In genomic region chr2:230933521-230934180, GRCh38 we compare ENCODE assay signal across 26 cellular contexts. TPM values are rescaled to one million over a fixed set of nuclear protein-coding genes. Genes with fewer than 3 reads are reported as not detected.
DNase-seq lines count a peak whose midpoint lies in the region; ATAC-seq and TF ChIP-seq lines count a peak whose summit lies in the region.
"Had no signal": no experiment of that assay in that cellular context is flagged by ENCODE, and none has a peak within 500 bp of the region (broad histone marks: within the 10 kb centered on the region; RNA-seq: fewer than 3 reads in every experiment).

No MANE protein-coding gene starts in this region.

- no peak for TF ChIP-seq POLR2A in IMR-90 (IDR thresholded peaks at IDR 0.05; ENCODE audit: low read depth, low read length)
- TF ChIP-seq POLR2A in esophagus muscularis mucosa (IDR thresholded peaks at IDR 0.05; ENCODE audit: low read depth): no peak

- CTCF ChIA-PET in IMR-90 (lab: Yijun Ruan, JAX): no interaction called here
- CTCF ChIA-PET in PC-3 (lab: Charles Lee): interaction anchor here (0.5 kb wide), 1 partner anchor 492 kb away, joined by 3 read pairs; no protein-coding TSS in a partner anchor

- no peak overlapping the region for H2BK120ac ChIP-seq in IMR-90 (ENCODE audit: low read depth, low read length)

- H3K36me3 ChIP-seq in IMR-90 (ENCODE audit: control insufficient read depth, insufficient read depth, low read length) (no peaks in the 10 kb centered on the region), esophagus muscularis mucosa (no peaks in the 10 kb centered on the region), PC-3 (ENCODE audit: low read depth, low read length) (no peaks in the 10 kb centered on the region)
- H3K36me3 ChIP-seq: upper lobe of left lung had no signal

- H4K5ac ChIP-seq in IMR-90 (ENCODE audit: low read depth, low read length): no peak overlapping the region

- H3K9ac ChIP-seq in IMR-90 (ENCODE audit: low read depth, low read length) (no peak overlapping the region), PC-3 (ENCODE audit: low read length) (no peak overlapping the region)

- H2BK15ac ChIP-seq in IMR-90 (ENCODE audit: low read depth, low read length): no peak overlapping the region

- no peaks in the 10 kb centered on the region for H3K79me1 ChIP-seq in IMR-90 (ENCODE audit: low read depth in 1 of 2, low read length in 2 of 2)

- no peak overlapping the region for H3K4ac ChIP-seq in IMR-90 (ENCODE audit: low read depth, low read length)

- H3K4me1 ChIP-seq in IMR-90 (ENCODE audit: control insufficient read depth, insufficient read depth, low read length) (no peaks in the 10 kb centered on the region), esophagus muscularis mucosa (peaks cover 11 to 14% (median 12%) of the 10 kb centered on the region in 4 donors), PC-3 (ENCODE audit: insufficient read depth, low read length) (no peaks in the 10 kb centered on the region)
- H3K4me1 ChIP-seq: A549, foreskin keratinocyte had no signal

- no peak overlapping the region for H2BK5ac ChIP-seq in IMR-90 (ENCODE audit: low read depth, low read length, poor library complexity, severe bottlenecking)

- TF ChIP-seq RAD21 in IMR-90 (IDR thresholded peaks at IDR 0.05; ENCODE audit: low read length): no peak

- H2AK9ac ChIP-seq in IMR-90 (replicated peaks; ENCODE audit: low read depth, low read length, poor library complexity): peak overlapping the region; percentile 55

- H3K23ac ChIP-seq in IMR-90 (ENCODE audit: low read depth, low read length): no peak overlapping the region

- TF ChIP-seq CTCF in IMR-90 (conservative IDR thresholded peaks at IDR 0.05; ENCODE audit: low read depth, low read length) (no peak), esophagus muscularis mucosa (IDR thresholded peaks at IDR 0.05) (no peak), PC-3 (conservative IDR thresholded peaks at IDR 0.05; ENCODE audit: low read depth, low read length) (no peak)

- POLR2A ChIA-PET in IMR-90 (lab: Charles Lee; ENCODE audit: unreplicated experiment) (interaction anchor here (0.5 kb wide), 1 partner anchor 50 kb away, joined by 10 read pairs; no protein-coding TSS in a partner anchor), PC-3 (lab: Charles Lee; ENCODE audit: unreplicated experiment) (no interaction called here)

- H4K20me1 ChIP-seq in IMR-90 (ENCODE audit: insufficient read depth, low read length) (no peaks in the 10 kb centered on the region), PC-3 (ENCODE audit: low read length) (no peaks in the 10 kb centered on the region)

- H4K91ac ChIP-seq in IMR-90 (ENCODE audit: insufficient read depth, low read depth, low read length): no peak overlapping the region

- intact Hi-C loops in IMR-90 (cut with micrococcal nuclease) (no loop called here), esophagus muscularis mucosa (cut with DNase I) (no loop called here), PC-3 (cut with micrococcal nuclease) (no loop called here)

- no peak overlapping the region for H4K8ac ChIP-seq in IMR-90 (ENCODE audit: low read depth in 2 of 2, low read length in 2 of 2)

- no peak overlapping the region for H3K27ac Mint-ChIP-seq in activated T-cell treated with anti-CD3 and anti-CD28 coated beads, Interleukin-2, amount 50 U/mL, for 72 hours
- H3K27ac Mint-ChIP-seq in stimulated activated effector memory CD8-positive, alpha-beta T cell treated with anti-CD3 and anti-CD28 coated beads, Interleukin-12 subunit alpha, Interleukin-12 subunit beta, amount 100 ng/mL, for 72 hours: peak overlapping the region; percentile 7
- H3K27ac Mint-ChIP-seq: activated CD4-positive, alpha-beta memory T cell treated with anti-CD3 and anti-CD28 coated beads, Interleukin-2, amount 10 ng/mL, durations not matched to agents 7 days and 5 days; activated naive CD8-positive, alpha-beta T cell; activated T-helper 1 cell treated with anti-CD3 and anti-CD28 coated beads, Interleukin-12 subunit alpha, Interleukin-12 subunit beta, Interleukin-2, Interleukin-4 antibody, amounts not matched to agents 30 ng/mL and 10 ng/mL and 1 ng/mL, durations not matched to agents 14 hours and 24 hours and 36 hours; B cell had no signal

- peak; percentile 14 to 16 for DNase-seq in activated T-cell treated with anti-CD3 and anti-CD28 coated beads, Interleukin-2, amount 50 U/mL, for 48 hours
- DNase-seq in activated T-cell treated with anti-CD3 and anti-CD28 coated beads, Interleukin-2, amount 50 U/mL, for 72 hours: no peak
- DNase-seq in IMR-90 (no peak), esophagus muscularis mucosa (ENCODE audit: extremely low spot score) (peak; percentile 72), hippocampal formation (lab: John Stamatoyannopoulos, UW) (no peak), PC-3 (no peak), NCI-H748 treated with DMSO at 0.1 percent for 48 hours (lab: John Stamatoyannopoulos, UW) (no peak)
- DNase-seq in stimulated activated effector memory CD8-positive, alpha-beta T cell treated with anti-CD3 and anti-CD28 coated beads, Interleukin-12 subunit alpha, Interleukin-12 subunit beta, amount 100 ng/mL, for 72 hours (ENCODE audit: low spot score in 2 of 2): no peak
- DNase-seq: activated CD4-positive, alpha-beta memory T cell treated with anti-CD3 and anti-CD28 coated beads, Interleukin-2, amount 10 ng/mL, durations not matched to agents 7 days and 5 days; cerebellar nuclear complex; DMS53; foreskin keratinocyte; NCI-H2107; NCI-H446; SHP77 treated with DMSO at 0.1 percent for 48 hours; SW 1271 had no signal

- H3K36me3 Mint-ChIP-seq in activated T-cell treated with anti-CD3 and anti-CD28 coated beads, Interleukin-2, amount 50 U/mL, for 72 hours (ENCODE audit: insufficient read depth in 2 of 2): peaks cover 11 to 14% of the 10 kb centered on the region in 2 donors
- H3K36me3 Mint-ChIP-seq in stimulated activated effector memory CD8-positive, alpha-beta T cell treated with anti-CD3 and anti-CD28 coated beads, Interleukin-12 subunit alpha, Interleukin-12 subunit beta, amount 100 ng/mL, for 72 hours: no peaks in the 10 kb centered on the region

- H3K14ac ChIP-seq in IMR-90 (replicated peaks; ENCODE audit: low read depth, low read length): no peak overlapping the region

- WGBS in IMR-90 (ENCODE audit: extremely low coverage in 2 of 2, insufficient read length in 1 of 2), 2 experiments: 67% methylated on average over 1 of the region's 10 CpGs; no CpG with 5 or more reads in 1 of the 2 experiments
- 87% methylated on average over 8 of the region's 10 CpGs for WGBS in esophagus muscularis mucosa

- dilution Hi-C loops in IMR-90 (cut with HindIII; ENCODE audit: low sequenced_read_pairs, unreplicated experiment): no loop called here

- H3K4me2 ChIP-seq in IMR-90 (ENCODE audit: low read depth, low read length) (no peak overlapping the region), PC-3 (ENCODE audit: low read length) (no peak overlapping the region)
- H3K4me2 ChIP-seq: A549, hepatocyte had no signal

- no peak overlapping the region for H2AFZ ChIP-seq in IMR-90 (replicated peaks; ENCODE audit: low read length, poor library complexity)
- no peak overlapping the region for H2AFZ ChIP-seq in PC-3 (ENCODE audit: low read length)
- H2AFZ ChIP-seq: hepatocyte had no signal

- H3K79me2 ChIP-seq in PC-3 (ENCODE audit: low read length): no peaks in the 10 kb centered on the region
- H3K79me2 ChIP-seq: hepatocyte had no signal

- peaks cover 8 to 9% of the 10 kb centered on the region in 2 donors for H3K9me3 Mint-ChIP-seq in activated T-cell treated with anti-CD3 and anti-CD28 coated beads, Interleukin-2, amount 50 U/mL, for 72 hours
- peaks cover 8% of the 10 kb centered on the region for H3K9me3 Mint-ChIP-seq in stimulated activated effector memory CD8-positive, alpha-beta T cell treated with anti-CD3 and anti-CD28 coated beads, Interleukin-12 subunit alpha, Interleukin-12 subunit beta, amount 100 ng/mL, for 72 hours

- H3K4me1 Mint-ChIP-seq in activated T-cell treated with anti-CD3 and anti-CD28 coated beads, Interleukin-2, amount 50 U/mL, for 72 hours (ENCODE audit: low read depth): peaks cover 11% of the 10 kb centered on the region
- H3K4me1 Mint-ChIP-seq in stimulated activated effector memory CD8-positive, alpha-beta T cell treated with anti-CD3 and anti-CD28 coated beads, Interleukin-12 subunit alpha, Interleukin-12 subunit beta, amount 100 ng/mL, for 72 hours: peaks cover 31% of the 10 kb centered on the region
- H3K4me1 Mint-ChIP-seq: B cell had no signal

- no peak overlapping the region for H2AK5ac ChIP-seq in IMR-90 (ENCODE audit: low read depth, low read length)

- H3K4me3 ChIP-seq in IMR-90 (ENCODE audit: insufficient read depth, low read depth, low read length) (no peak overlapping the region), esophagus muscularis mucosa (no peak overlapping the region), PC-3 (ENCODE audit: low read length) (no peak overlapping the region)
- H3K4me3 ChIP-seq: A549, hepatocyte, upper lobe of left lung had no signal

- peaks cover 21% of the 10 kb centered on the region for H3K27me3 ChIP-seq in IMR-90 (ENCODE audit: control insufficient read depth, insufficient read depth, low read length)
- peaks cover 0 to 26% (median 0%) of the 10 kb centered on the region in 4 donors for H3K27me3 ChIP-seq in esophagus muscularis mucosa
- no peaks in the 10 kb centered on the region for H3K27me3 ChIP-seq in PC-3 (ENCODE audit: low read length)
- H3K27me3 ChIP-seq: hepatocyte, upper lobe of left lung had no signal

- no peak overlapping the region for H3K56ac ChIP-seq in IMR-90 (ENCODE audit: extremely low read depth, insufficient read depth, low read length)

- no peaks in the 10 kb centered on the region for H3K9me1 ChIP-seq in IMR-90 (ENCODE audit: insufficient read depth, low read length)

- TF ChIP-seq EP300 in esophagus muscularis mucosa (IDR thresholded peaks at IDR 0.05): no peak

- no peak overlapping the region for H3K4me3 Mint-ChIP-seq in activated T-cell treated with anti-CD3 and anti-CD28 coated beads, Interleukin-2, amount 50 U/mL, for 72 hours
- H3K4me3 Mint-ChIP-seq in stimulated activated effector memory CD8-positive, alpha-beta T cell treated with anti-CD3 and anti-CD28 coated beads, Interleukin-12 subunit alpha, Interleukin-12 subunit beta, amount 100 ng/mL, for 72 hours: no peak overlapping the region
- H3K4me3 Mint-ChIP-seq: activated CD4-positive, alpha-beta memory T cell treated with anti-CD3 and anti-CD28 coated beads, Interleukin-2, amount 10 ng/mL, durations not matched to agents 7 days and 5 days; activated naive CD8-positive, alpha-beta T cell; activated T-helper 1 cell treated with anti-CD3 and anti-CD28 coated beads, Interleukin-12 subunit alpha, Interleukin-12 subunit beta, Interleukin-2, Interleukin-4 antibody, amounts not matched to agents 30 ng/mL and 10 ng/mL and 1 ng/mL, durations not matched to agents 14 hours and 24 hours and 36 hours; B cell; neural crest cell had no signal

- H3K27ac ChIP-seq in IMR-90 (ENCODE audit: insufficient read depth, low read length) (no peak overlapping the region), esophagus muscularis mucosa (replicated peaks in 1 of 4) (peak overlapping the region in 1 of 4 donors; percentile 51), PC-3 (ENCODE audit: low read length) (no peak overlapping the region)
- H3K27ac ChIP-seq: A549, foreskin keratinocyte, hepatocyte, upper lobe of left lung had no signal

- no peak for ATAC-seq in activated T-cell treated with anti-CD3 and anti-CD28 coated beads, Interleukin-2, amount 50 U/mL, for 72 hours (replicated peaks in 1 of 2)
- ATAC-seq in IMR-90 (ENCODE audit: low read depth) (no peak), PC-3 (no peak; the same call in 1 of the 2 replicates)
- ATAC-seq in stimulated activated effector memory CD8-positive, alpha-beta T cell treated with anti-CD3 and anti-CD28 coated beads, Interleukin-12 subunit alpha, Interleukin-12 subunit beta, amount 100 ng/mL, for 72 hours: no peak
- ATAC-seq: activated CD4-positive, CD25-positive, alpha-beta regulatory T cell treated with anti-CD3 and anti-CD28 coated beads, Interleukin-2, amount 50 U/mL, for 24 hours; foreskin keratinocyte had no signal

- peaks cover 24% of the 10 kb centered on the region for H3K27me3 Mint-ChIP-seq in activated T-cell treated with anti-CD3 and anti-CD28 coated beads, Interleukin-2, amount 50 U/mL, for 72 hours (ENCODE audit: low read depth)
- H3K27me3 Mint-ChIP-seq: activated naive CD8-positive, alpha-beta T cell had no signal

- no peaks in the 10 kb centered on the region for H3F3A ChIP-seq in PC-3 (ENCODE audit: low read length, unreplicated experiment)

- H3K9me2 ChIP-seq in PC-3 (replicated peaks; ENCODE audit: low read length): no peaks in the 10 kb centered on the region

- H2BK20ac ChIP-seq in IMR-90 (ENCODE audit: low read depth, low read length): no peak overlapping the region

- no peak overlapping the region for H3K18ac ChIP-seq in IMR-90 (ENCODE audit: low read depth, low read length)

- BruUV-seq in IMR-90 (replicated peaks; lab: Mats Ljungman, UMichigan) (no TSS peak), PC-3 (replicated peaks; lab: Mats Ljungman, UMichigan) (no TSS peak)

- in situ Hi-C loops in IMR-90 (cut with MboI; ENCODE audit: low sequenced_read_pairs): no loop called here

- H3K9me3 ChIP-seq in IMR-90 (ENCODE audit: control insufficient read depth, insufficient read depth, low read length): no peaks in the 10 kb centered on the region
- H3K9me3 ChIP-seq in esophagus muscularis mucosa: peaks cover 0 to 18% (median 10%) of the 10 kb centered on the region in 4 donors
- no peaks in the 10 kb centered on the region for H3K9me3 ChIP-seq in PC-3 (ENCODE audit: low read length)

RNA-seq across cellular contexts. Expression of gene GPR55, which starts 8.6 kb away (rescaled TPM):
- total RNA-seq in activated T-cell treated with anti-CD3 and anti-CD28 coated beads, Interleukin-2, amount 50 U/mL, for 72 hours: 1 to 10 TPM; 6.8 to 9.8 TPM
- total RNA-seq in IMR-90 (2012; rRNA removed): not detected in 2 replicates
- 0.03 TPM in 1 of 2 replicates, not detected in the other for polyA plus RNA-seq in IMR-90 (2012; rRNA removed)
- polyA plus RNA-seq in IMR-90 (2012; cell fraction: cytosol; rRNA removed): not detected in 2 replicates
- polyA plus RNA-seq in IMR-90 (2012; cell fraction: nucleus; rRNA removed; ENCODE audit: low replicate concordance): 0.02 and 0.05 TPM in 2 replicates
- under 1 TPM in 2 of 4 donors, not detected in 2; 0.29 to 0.42 TPM for total RNA-seq in esophagus muscularis mucosa
- 0.07 and 0.81 TPM in 2 replicates for total RNA-seq in PC-3 (2014; rRNA removed)
- total RNA-seq: epithelial cell of proximal tubule, foreskin keratinocyte, MCF 10A, neural crest cell had no signal
- polyA plus RNA-seq: A549, foreskin keratinocyte, hepatocyte had no signal

Comparison
In these comparisons a context has a peak if more than half of its experiments do, and no peak if none do; other contexts are left out.
1. DNase-seq: peak in activated T-cell treated with anti-CD3 and anti-CD28 coated beads, Interleukin-2, amount 50 U/mL, for 48 hours (2 of 2) and esophagus muscularis mucosa (single experiment); none in activated T-cell treated with anti-CD3 and anti-CD28 coated beads, Interleukin-2, amount 50 U/mL, for 72 hours (0 of 2), IMR-90 (single experiment), stimulated activated effector memory CD8-positive, alpha-beta T cell treated with anti-CD3 and anti-CD28 coated beads, Interleukin-12 subunit alpha, Interleukin-12 subunit beta, amount 100 ng/mL, for 72 hours (0 of 2), hippocampal formation (0 of 2), PC-3 (single experiment) and NCI-H748 treated with DMSO at 0.1 percent for 48 hours (single experiment).